In genomic region chr13:23570931-23571330, GRCh38 we compare ENCODE assay signal across 1 cellular context.
TF ChIP-seq lines count a peak whose summit lies in the region.

No MANE protein-coding gene starts in this region.

TF ChIP-seq in HepG2, 621 proteins besides CTCF, POLR2A, EP300 and RAD21 (continued from another document):
- TF ChIP-seq KDM5A (IDR thresholded peaks at IDR 0.05; ENCODE audit: borderline replicate concordance, low read length), result 0 out of 2 replicates have a peak, but pooled peaks have one; percentile 49
- no peak for TF ChIP-seq POGK (CRISPR knock-in tag; conservative IDR thresholded peaks at IDR 0.05)
- TF ChIP-seq RBFOX2 (IDR thresholded peaks at IDR 0.05; ENCODE audit: low read depth, low read length), result peak; percentile 48; the same call in 1 of the 2 replicates
- 0 out of 2 replicates have a peak, but pooled peaks have one; percentile 2 for TF ChIP-seq RORA (CRISPR knock-in tag; IDR thresholded peaks at IDR 0.05)
- TF ChIP-seq CERS6 (CRISPR knock-in tag; IDR thresholded peaks at IDR 0.05), result no peak
- 0 out of 2 replicates have a peak, but pooled peaks have one; percentile 62 for TF ChIP-seq KAT7 (CRISPR knock-in tag; IDR thresholded peaks at IDR 0.05; ENCODE audit: borderline replicate concordance)
- no peak for TF ChIP-seq ZNF142 (CRISPR knock-in tag; IDR thresholded peaks at IDR 0.05)
- no peak for TF ChIP-seq THAP8 (CRISPR knock-in tag; IDR thresholded peaks at IDR 0.05; ENCODE audit: borderline replicate concordance)
- TF ChIP-seq STAT6 (CRISPR knock-in tag; IDR thresholded peaks at IDR 0.05; ENCODE audit: borderline replicate concordance), result 0 out of 2 replicates have a peak, but pooled peaks have one; percentile 5
- no peak for TF ChIP-seq ZNF7 (CRISPR knock-in tag; IDR thresholded peaks at IDR 0.05)
- no peak for TF ChIP-seq FUBP1 (CRISPR knock-in tag; IDR thresholded peaks at IDR 0.05; ENCODE audit: borderline replicate concordance)
- TF ChIP-seq IRF9 (CRISPR knock-in tag; IDR thresholded peaks at IDR 0.05; ENCODE audit: borderline replicate concordance), result no peak
TF ChIP-seq in HepG2: peak in this region for 6.
